In the genomic region with DNA sequence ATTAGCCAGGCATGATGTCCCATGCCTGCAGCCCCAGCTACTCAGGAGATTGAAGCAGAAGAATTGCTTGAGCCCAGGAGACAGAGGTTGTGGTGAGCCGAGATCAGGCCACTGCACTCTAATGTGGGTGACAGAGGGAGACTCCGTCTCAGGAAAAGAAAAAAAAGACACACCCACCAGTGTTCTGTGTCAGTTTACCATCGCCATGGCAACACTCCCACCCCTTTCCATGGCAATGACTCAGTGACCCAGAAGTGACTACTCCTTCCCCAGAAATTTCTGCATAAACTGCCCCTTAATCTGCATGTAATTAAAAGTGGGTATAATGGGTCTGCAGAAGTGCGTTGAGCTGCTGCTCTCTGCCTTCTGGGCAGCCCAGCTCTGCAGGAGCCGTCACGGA, we compare ENCODE assay signal across 9 cellular contexts.
DNase-seq lines count a peak whose midpoint lies in the region; ATAC-seq and TF ChIP-seq lines count a peak whose summit lies in the region.
"Had no signal": no experiment of that assay in that cellular context is flagged by ENCODE, and none has a peak within 500 bp of the region (broad histone marks: within the 10 kb centered on the region; RNA-seq: fewer than 3 reads in every experiment).

No MANE protein-coding gene starts in this region.

- H3K27ac ChIP-seq in BLaER1 treated with 17β-estradiol and CSF1 and Interleukin-3, amounts not matched to agents 10 nM and 100 nM, result peak overlapping the region in 3 of 11 experiments; percentile 38 to 66 (median 55); a peak in 3 of 22 replicates
- peak overlapping the region; percentile 30; the same call in 1 of the 2 replicates for H3K27ac ChIP-seq in RWPE1
- H3K27ac ChIP-seq in brain microvascular endothelial cell, result no peak overlapping the region
- H3K27ac ChIP-seq: right atrium auricular region had no signal

- no peak for DNase-seq in RWPE1 (ENCODE audit: low spot score)
- DNase-seq in brain microvascular endothelial cell, result peak; percentile 72
- DNase-seq in stimulated activated CD4-positive, alpha-beta T cell treated with anti-CD3 and anti-CD28 coated beads, Interleukin-12 subunit alpha, Interleukin-12 subunit beta, amount 100 ng/mL, for 48 hours (ENCODE audit: low read depth in 2 of 3, low spot score in 1 of 3), result peak; percentile 76 to 78 (median 77)
- no peak for DNase-seq in NCI-H2171 (lab: John Stamatoyannopoulos, UW)

- H3K36me3 ChIP-seq in BLaER1 treated with 17β-estradiol and CSF1 and Interleukin-3, amounts not matched to agents 10 nM and 100 nM, result no peaks in the 10 kb centered on the region
- no peaks in the 10 kb centered on the region for H3K36me3 ChIP-seq in brain microvascular endothelial cell (replicated peaks)
- H3K36me3 ChIP-seq: right atrium auricular region had no signal

- H4K20me1 ChIP-seq in BLaER1 treated with 17β-estradiol and CSF1 and Interleukin-3, amounts not matched to agents 10 nM and 100 nM, result peaks cover 4 to 16% (median 8%) of the 10 kb centered on the region in 11 experiments; a peak in 19 of 22 replicates

- in situ Hi-C loops in brain microvascular endothelial cell (cut with HindIII; ENCODE audit: low pct_ligation_motif_present, low sequenced_read_pairs), result no loop called here

- peak overlapping the region in 6 of 11 experiments; percentile 9 to 43 (median 28); a peak in 10 of 22 replicates for H3K9ac ChIP-seq in BLaER1 treated with 17β-estradiol and CSF1 and Interleukin-3, amounts not matched to agents 10 nM and 100 nM

- POLR2A ChIA-PET in RWPE1 (lab: Yijun Ruan, JAX; ENCODE audit: low non-redundant PET), result no interaction called here

- H3K9me3 ChIP-seq in BLaER1 treated with 17β-estradiol and CSF1 and Interleukin-3, amounts not matched to agents 10 nM and 100 nM (replicated peaks in 1 of 11), result peaks cover 0 to 11% (median 0%) of the 10 kb centered on the region in 11 experiments; a peak in 5 of 22 replicates
- H3K9me3 ChIP-seq: right atrium auricular region had no signal

- H3K27me3 ChIP-seq in BLaER1 treated with 17β-estradiol and CSF1 and Interleukin-3, amounts not matched to agents 10 nM and 100 nM, result no peaks in the 10 kb centered on the region
- no peaks in the 10 kb centered on the region for H3K27me3 ChIP-seq in brain microvascular endothelial cell (replicated peaks)
- H3K27me3 ChIP-seq: right atrium auricular region had no signal

- ATAC-seq in GM19328 (IDR thresholded peaks at IDR 0.05; ENCODE audit: unreplicated experiment), result no peak
- ATAC-seq in SK-N-SH treated with all-trans-retinoic acid at 6 μM for 48 hours, result no peak
- no peak for ATAC-seq in GM19351 (IDR thresholded peaks at IDR 0.05; ENCODE audit: unreplicated experiment)

- peaks cover 25 to 64% (median 58%) of the 10 kb centered on the region in 10 experiments for H3K4me1 ChIP-seq in BLaER1 treated with 17β-estradiol and CSF1 and Interleukin-3, amounts not matched to agents 10 nM and 100 nM

- TF ChIP-seq CTCF in RWPE1 (conservative IDR thresholded peaks at IDR 0.05; ENCODE audit: low read depth) (no peak), brain microvascular endothelial cell (IDR thresholded peaks at IDR 0.05; ENCODE audit: low read depth, low read length, missing control alignments) (no peak)

- CTCF ChIA-PET in RWPE1 (lab: Yijun Ruan, JAX), result no interaction called here

- H3K4me2 ChIP-seq in BLaER1 treated with 17β-estradiol and CSF1 and Interleukin-3, amounts not matched to agents 10 nM and 100 nM, result peak overlapping the region; percentile 27 to 70 (median 62)

- no peak overlapping the region for H3K4me3 ChIP-seq in BLaER1 treated with 17β-estradiol and CSF1 and Interleukin-3, amounts not matched to agents 10 nM and 100 nM
- H3K4me3 ChIP-seq in brain microvascular endothelial cell (ENCODE audit: low read depth, low read length), result no peak overlapping the region
- H3K4me3 ChIP-seq: right atrium auricular region had no signal

TF ChIP-seq in SK-N-SH treated with all-trans-retinoic acid at 6 μM for 48 hours, 23 proteins besides CTCF, POLR2A, EP300 and RAD21:
- TF ChIP-seq OSR1 (CRISPR knock-in tag; IDR thresholded peaks at IDR 0.05), result no peak
- TF ChIP-seq, protein P1, sequence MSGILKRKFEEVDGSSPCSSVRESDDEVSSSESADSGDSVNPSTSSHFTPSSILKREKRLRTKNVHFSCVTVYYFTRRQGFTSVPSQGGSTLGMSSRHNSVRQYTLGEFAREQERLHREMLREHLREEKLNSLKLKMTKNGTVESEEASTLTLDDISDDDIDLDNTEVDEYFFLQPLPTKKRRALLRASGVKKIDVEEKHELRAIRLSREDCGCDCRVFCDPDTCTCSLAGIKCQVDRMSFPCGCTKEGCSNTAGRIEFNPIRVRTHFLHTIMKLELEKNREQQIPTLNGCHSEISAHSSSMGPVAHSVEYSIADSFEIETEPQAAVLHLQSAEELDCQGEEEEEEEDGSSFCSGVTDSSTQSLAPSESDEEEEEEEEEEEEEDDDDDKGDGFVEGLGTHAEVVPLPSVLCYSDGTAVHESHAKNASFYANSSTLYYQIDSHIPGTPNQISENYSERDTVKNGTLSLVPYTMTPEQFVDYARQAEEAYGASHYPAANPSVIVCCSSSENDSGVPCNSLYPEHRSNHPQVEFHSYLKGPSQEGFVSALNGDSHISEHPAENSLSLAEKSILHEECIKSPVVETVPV (CRISPR knock-in tag; IDR thresholded peaks at IDR 0.05), result no peak
- TF ChIP-seq GLIS3 (CRISPR knock-in tag; IDR thresholded peaks at IDR 0.05), result no peak

Comparison
In these comparisons a context has a peak if more than half of its experiments do, and no peak if none do; other contexts are left out.
1. DNase-seq: peak in brain microvascular endothelial cell (single experiment) and stimulated activated CD4-positive, alpha-beta T cell treated with anti-CD3 and anti-CD28 coated beads, Interleukin-12 subunit alpha, Interleukin-12 subunit beta, amount 100 ng/mL, for 48 hours (3 of 3); none in RWPE1 (single experiment) and NCI-H2171 (single experiment).